In genomic region chr17:76397687-76398522, GRCh38 we compare ENCODE assay signal across 9 cellular contexts. TPM values are rescaled to one million over a fixed set of nuclear protein-coding genes. Genes with fewer than 3 reads are reported as not detected.
A peak's percentile ranks its signal among the peaks of the same experiment; 100 is the strongest.
DNase-seq lines count a peak whose midpoint lies in the region; ATAC-seq and TF ChIP-seq lines count a peak whose summit lies in the region.
"Had no signal": no experiment of that assay in that cellular context is flagged by ENCODE, and none has a peak within 500 bp of the region (broad histone marks: within the 10 kb centered on the region; RNA-seq: fewer than 3 reads in every experiment).

No MANE protein-coding gene starts in this region.

- peak; percentile 81 for ATAC-seq in body of pancreas
- no peak for ATAC-seq in GM21390 (IDR thresholded peaks at IDR 0.05; ENCODE audit: unreplicated experiment)

- H3K9me3 ChIP-seq in body of pancreas, result no peaks in the 10 kb centered on the region
- H3K9me3 ChIP-seq: BLaER1 treated with 17β-estradiol and CSF1 and Interleukin-3, amounts not matched to agents 10 nM and 100 nM had no signal

- H3K27me3 ChIP-seq in body of pancreas, result no peaks in the 10 kb centered on the region
- H3K27me3 ChIP-seq: BLaER1 treated with 17β-estradiol and CSF1 and Interleukin-3, amounts not matched to agents 10 nM and 100 nM had no signal

- no peak overlapping the region for H3K4me3 ChIP-seq in body of pancreas
- H3K4me3 ChIP-seq: BLaER1 treated with 17β-estradiol and CSF1 and Interleukin-3, amounts not matched to agents 10 nM and 100 nM had no signal

- TF ChIP-seq CTCF in body of pancreas (IDR thresholded peaks at IDR 0.05), result peak; percentile 89 to 98 (median 94)

- peaks cover 6 to 46% of the 10 kb centered on the region in 2 donors for H3K36me3 ChIP-seq in body of pancreas (replicated peaks in 1 of 2; ENCODE audit: insufficient read depth in 1 of 2, low read depth in 2 of 2)

- 37 to 44% methylated on average over 11 to 16 of the region's 16 CpGs for WGBS in body of pancreas, 2 donors

- H3K27ac ChIP-seq in body of pancreas, result no peak overlapping the region
- H3K27ac ChIP-seq: BLaER1 treated with 17β-estradiol and CSF1 and Interleukin-3, amounts not matched to agents 10 nM and 100 nM had no signal

- no peaks in the 10 kb centered on the region for H3K4me1 ChIP-seq in body of pancreas

- DNase-seq in NCI-H82 (lab: John Stamatoyannopoulos, UW) (peak; percentile 92), NCI-H82 treated with DMSO at 0.1 percent for 48 hours (lab: John Stamatoyannopoulos, UW; ENCODE audit: unreplicated experiment) (no peak), NCI-H2107 treated with DMSO at 0.1 percent for 48 hours (lab: John Stamatoyannopoulos, UW; ENCODE audit: unreplicated experiment) (peak; percentile 29), UCSD-AML1 (lab: John Stamatoyannopoulos, UW; ENCODE audit: unreplicated experiment) (peak; percentile 78), body of pancreas (peak; percentile 89 to 93 (median 90)), iPS-NIHi7 (ENCODE audit: extremely low spot score) (peak; percentile 92)
- peak; percentile 68 to 89 (median 81) for DNase-seq in stimulated activated CD4-positive, alpha-beta T cell treated with anti-CD3 and anti-CD28 coated beads, Interleukin-12 subunit alpha, Interleukin-12 subunit beta, amount 100 ng/mL, for 48 hours (ENCODE audit: low read depth in 2 of 3, low spot score in 1 of 3)

- TF ChIP-seq POLR2A in body of pancreas (IDR thresholded peaks at IDR 0.05), result no peak

- intact Hi-C loops in body of pancreas (cut with DNase I), result loop anchor here (2.0 kb wide), 1 partner anchor 95 kb away; no protein-coding TSS in a partner anchor

RNA-seq across cellular contexts. Expression of gene SPHK1, which starts 13.5 kb away (rescaled TPM):
- 10 to 100 TPM; 12.2 to 46.5 TPM for total RNA-seq in body of pancreas

RNA-seq across cellular contexts. Expression of gene PRPSAP1, which starts 44.2 kb away (rescaled TPM):
- 10 to 100 TPM; 34.8 to 55.7 TPM for total RNA-seq in body of pancreas

RNA-seq across cellular contexts. Expression of gene UBE2O, which starts 55.0 kb away (rescaled TPM):
- 10 to 100 TPM; 17.1 to 30.3 TPM for total RNA-seq in body of pancreas
